8 cellular contexts compared by ENCODE assay signal in genomic region chr1:47437518-47438320, GRCh38. TPM values are rescaled to one million over a fixed set of nuclear protein-coding genes. Genes with fewer than 3 reads are reported as not detected.
DNase-seq lines count a peak whose midpoint lies in the region; TF ChIP-seq lines count a peak whose summit lies in the region.

FOXD2 (plus strand) TSS chr1:47438044; CDS start chr1:47438136, 92 bp downstream.

- peak within 1 kb of the TSS; percentile 63 for H3K4me3 ChIP-seq in cardiac muscle cell

- DNase-seq in GM10248 (ENCODE audit: extremely low spot score): peak; percentile 96
- peak; percentile 81 for DNase-seq in HCEC 1CT
- DNase-seq in M059J (ENCODE audit: low read depth): peak; percentile 85
- peak; percentile 74 for DNase-seq in SK-MEL-5 (ENCODE audit: low read depth, low spot score)
- DNase-seq in activated naive CD4-positive, alpha-beta T cell treated with anti-CD3 and anti-CD28 coated beads, Interleukin-2, amount 50 U/mL, for 16 hours: peak; percentile 91
- peak; percentile 72 to 84 for DNase-seq in cardiac muscle cell (ENCODE audit: low read depth in 1 of 2, low spot score in 1 of 2)
- DNase-seq in posterior vena cava (ENCODE audit: low spot score): peak; percentile 95
- DNase-seq in ureter (ENCODE audit: low spot score): peak; percentile 88

- H3K27me3 ChIP-seq in cardiac muscle cell: peaks cover 100% of the 10 kb centered on the region

- in situ Hi-C loops in SK-MEL-5 (cut with HindIII; ENCODE audit: low pct_unique_long_range_greater_than_20kb, low sequenced_read_pairs): no loop called here

- H3K4me1 ChIP-seq in cardiac muscle cell (ENCODE audit: low read depth): peaks cover 4% of the 10 kb centered on the region

- POLR2A ChIA-PET in GM10248 (lab: Yijun Ruan, JAX): interaction anchor here (0.6 to 1.1 kb wide), 3 partner anchors 103 to 1305 kb away, joined by 3 to 5 read pairs (median 3); partner anchors contain the start of gene PIK3R3

- CTCF ChIA-PET in GM10248 (lab: Yijun Ruan, JAX): interaction anchor here (0.7 to 8.6 kb wide), 82 partner anchors 9 to 504 kb away, joined by 3 to 226 read pairs (median 4); partner anchors contain the start of genes CMPK1 and STIL

- intact Hi-C loops in posterior vena cava (cut with DNase I): loop anchor here (1.0 to 10.0 kb wide), 3 partner anchors 46 to 253 kb away; no protein-coding TSS in a partner anchor

- H3K9me3 ChIP-seq in cardiac muscle cell (ENCODE audit: low read depth): no peaks in the 10 kb centered on the region

- no peaks in the 10 kb centered on the region for H3K36me3 ChIP-seq in cardiac muscle cell

- H3K27ac ChIP-seq in cardiac muscle cell: no peak within 1 kb of the TSS

- TF ChIP-seq CTCF in GM10248 (IDR thresholded peaks at IDR 0.05; ENCODE audit: control extremely low read depth, extremely low read depth, low read depth, missing control alignments): peak; percentile 75
- TF ChIP-seq CTCF in cardiac muscle cell (IDR thresholded peaks at IDR 0.05; ENCODE audit: low read depth, low read length): peak; percentile 70

RNA-seq across cellular contexts. Expression of gene FOXD2, which starts in this region (rescaled TPM):
- 0.37 and 0.94 TPM in 2 replicates for total RNA-seq in M059J (2014; rRNA removed; shearing (Covaris generic))
- 0.79 and 1.0 TPM in 2 replicates for total RNA-seq in SK-MEL-5 (2014; rRNA removed; shearing (Covaris generic))
- polyA plus RNA-seq in SK-MEL-5 (2015; cell fraction: cytosol; rRNA removed): 2.3 and 3.1 TPM in 2 replicates
- 0.72 and 1.8 TPM in 2 replicates for polyA plus RNA-seq in SK-MEL-5 (2015; cell fraction: nucleus; rRNA removed)
- not detected in 2 replicates for total RNA-seq in cardiac muscle cell
- polyA plus RNA-seq in cardiac muscle cell: 0.02 TPM in 1 of 2 replicates, not detected in the other
- under 1 TPM; 0.19 to 0.37 TPM for total RNA-seq in posterior vena cava
- total RNA-seq in ureter: 0.34 TPM

Comparison
In these comparisons a context has a peak if more than half of its experiments do, and no peak if none do; other contexts are left out.
1. Peak in DNase-seq in M059J; RNA of the gene not detected or under 1 TPM.
2. Peak in DNase-seq and H3K4me3 ChIP-seq in cardiac muscle cell; RNA of the gene not detected or under 1 TPM.
3. Peak in DNase-seq in posterior vena cava; RNA of the gene not detected or under 1 TPM.
4. Peak in DNase-seq in ureter; RNA of the gene not detected or under 1 TPM.